Comparison of ENCODE assay signal across 15 cellular contexts in the genomic region with DNA sequence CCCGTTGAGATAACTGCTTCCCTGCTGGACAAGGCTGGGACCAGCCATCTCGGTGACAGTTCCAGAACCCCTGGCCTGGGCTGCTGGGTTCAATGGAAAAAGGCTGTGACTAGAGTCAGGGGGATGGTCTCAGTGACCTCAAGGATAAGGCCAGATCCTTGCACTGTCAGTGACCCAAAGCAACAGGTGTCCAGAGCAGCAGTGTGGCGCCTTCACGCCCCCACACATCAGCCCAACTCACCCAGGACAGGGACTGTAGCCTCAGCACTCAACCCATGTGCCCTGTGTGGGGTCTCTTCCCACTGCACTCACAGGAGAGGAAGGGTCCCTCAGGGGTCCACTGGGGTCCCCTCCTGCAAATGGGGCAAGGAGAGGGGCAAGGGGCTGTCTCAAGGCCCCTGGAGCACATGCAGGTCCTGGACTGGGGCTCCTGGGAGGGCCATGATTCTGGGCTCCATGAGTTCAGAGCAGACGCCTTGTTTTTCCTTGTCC. TPM values are rescaled to one million over a fixed set of nuclear protein-coding genes. Genes with fewer than 3 reads are reported as not detected.
DNase-seq lines count a peak whose midpoint lies in the region; ATAC-seq and TF ChIP-seq lines count a peak whose summit lies in the region.
"Had no signal": no experiment of that assay in that cellular context is flagged by ENCODE, and none has a peak within 500 bp of the region (broad histone marks: within the 10 kb centered on the region; RNA-seq: fewer than 3 reads in every experiment).

No MANE protein-coding gene starts in this region.

- peak overlapping the region; percentile 67 for H3K9ac ChIP-seq in mucosa of stomach (ENCODE audit: low read length)

- H3K4me1 ChIP-seq in right atrium auricular region (peaks cover 0 to 8% of the 10 kb centered on the region in 2 donors), mucosa of stomach (ENCODE audit: control insufficient read depth, insufficient read depth, low read length) (peaks cover 53% of the 10 kb centered on the region), vagina (peaks cover 35% of the 10 kb centered on the region)

- H3K27me3 ChIP-seq in right atrium auricular region (no peaks in the 10 kb centered on the region), mucosa of stomach (ENCODE audit: control insufficient read depth, insufficient read depth, low read length) (no peaks in the 10 kb centered on the region), vagina (no peaks in the 10 kb centered on the region)
- H3K27me3 ChIP-seq: gastrocnemius medialis had no signal

- H3K27ac ChIP-seq in right atrium auricular region = no peak overlapping the region
- peak overlapping the region; percentile 10 for H3K27ac ChIP-seq in vagina
- H3K27ac ChIP-seq: gastrocnemius medialis had no signal

- ATAC-seq in left cardiac atrium (no peak), GM21717 (IDR thresholded peaks at IDR 0.05; ENCODE audit: unreplicated experiment) (no peak)
- ATAC-seq: stimulated activated naive CD8-positive, alpha-beta T cell treated with anti-CD3 and anti-CD28 coated beads, Interleukin-15, amount 100 ng/mL, for 72 hours had no signal

- no peaks in the 10 kb centered on the region for H3K36me3 ChIP-seq in right atrium auricular region
- H3K36me3 ChIP-seq in mucosa of stomach (ENCODE audit: control insufficient read depth, insufficient read depth, low read length) = no peaks in the 10 kb centered on the region
- H3K36me3 ChIP-seq in vagina = no peaks in the 10 kb centered on the region
- H3K36me3 ChIP-seq: gastrocnemius medialis had no signal

- intact Hi-C loops in left cardiac atrium (cut with DNase I) = no loop called here
- intact Hi-C loops in vagina (cut with DNase I) = no loop called here

- peak; percentile 15 for DNase-seq in left cardiac atrium
- no peak for DNase-seq in right atrium auricular region (ENCODE audit: low spot score)
- DNase-seq in vagina (ENCODE audit: extremely low spot score in 2 of 2) = no peak
- DNase-seq in stimulated activated CD4-positive, alpha-beta T cell treated with anti-CD3 and anti-CD28 coated beads, Interleukin-1b, Interleukin-23, amount 100 ng/mL, for 48 hours = no peak
- DNase-seq: activated CD4-positive, alpha-beta memory T cell treated with anti-CD3 and anti-CD28 coated beads for 36 hours; CD4-positive, CD25-positive, alpha-beta regulatory T cell; cerebellar nuclear complex; DMS79 treated with DMSO at 0.1 percent for 48 hours; gastrocnemius medialis; mesendoderm; NCI-H1930; NCI-H524; stimulated activated naive CD8-positive, alpha-beta T cell treated with anti-CD3 and anti-CD28 coated beads, Interleukin-15, amount 100 ng/mL, for 72 hours had no signal

- H3K4me3 ChIP-seq in right atrium auricular region (no peak overlapping the region), mucosa of stomach (ENCODE audit: low read length) (no peak overlapping the region), vagina (no peak overlapping the region)
- H3K4me3 ChIP-seq: gastrocnemius medialis had no signal

- no peaks in the 10 kb centered on the region for H3K9me3 ChIP-seq in right atrium auricular region
- H3K9me3 ChIP-seq in mucosa of stomach (ENCODE audit: control insufficient read depth, low read length) = no peaks in the 10 kb centered on the region
- H3K9me3 ChIP-seq in vagina = no peaks in the 10 kb centered on the region
- H3K9me3 ChIP-seq: gastrocnemius medialis had no signal

- no peak for TF ChIP-seq CTCF in right atrium auricular region (IDR thresholded peaks at IDR 0.05)
- TF ChIP-seq CTCF in vagina (IDR thresholded peaks at IDR 0.05) = no peak

- no peak for TF ChIP-seq POLR2A in vagina (IDR thresholded peaks at IDR 0.05)

RNA-seq across cellular contexts. Expression of gene LCN2, which starts 0.7 kb away (rescaled TPM):
- total RNA-seq in left cardiac atrium (under 1 TPM in 1 of 2 donors, not detected in 1; 0.38 TPM), right atrium auricular region (not detected), vagina (136 TPM)
- total RNA-seq: activated CD4-positive, alpha-beta memory T cell treated with anti-CD3 and anti-CD28 coated beads for 36 hours had no signal

RNA-seq across cellular contexts. Expression of gene BBLN, which starts 11.5 kb away (rescaled TPM):
- total RNA-seq in left cardiac atrium (10 to 100 TPM; 45.3 to 46.2 TPM), right atrium auricular region (100 to 1,000 TPM; 219 to 362 TPM), vagina (134 TPM)

RNA-seq across cellular contexts. Expression of gene PTGES2, which starts 21.0 kb away (rescaled TPM):
- total RNA-seq in left cardiac atrium = 100 to 1,000 TPM; 111 to 155 TPM
- total RNA-seq in right atrium auricular region = 100 to 1,000 TPM; 114 to 118 TPM
- total RNA-seq in vagina = 101 TPM

RNA-seq across cellular contexts. Expression of gene CIZ1, which starts 42.8 kb away (rescaled TPM):
- 10 to 100 TPM; 67.1 to 68.5 TPM for total RNA-seq in left cardiac atrium
- 10 to 100 TPM; 41.6 to 45.9 TPM for total RNA-seq in right atrium auricular region
- total RNA-seq in vagina = 101 TPM

RNA-seq across cellular contexts. Expression of gene DNM1, which starts 54.6 kb away (rescaled TPM):
- total RNA-seq in left cardiac atrium = 10 to 100 TPM; 11.3 to 14.0 TPM
- 1 to 10 TPM; 2.5 to 3.9 TPM for total RNA-seq in right atrium auricular region
- 33.4 TPM for total RNA-seq in vagina

Comparison
In these comparisons a context has a peak if more than half of its experiments do, and no peak if none do; other contexts are left out.
1. RNA of gene LCN2, which starts 0.7 kb away (total RNA-seq): 136 TPM in vagina (single experiment); 0.38 TPM in left cardiac atrium and not detected in right atrium auricular region; every median in the first group is over 10 times any median in the second.